Comparison of ENCODE assay signal across 24 cellular contexts in genomic region chr10:52031771-52032170, GRCh38.
A peak's percentile ranks its signal among the peaks of the same experiment; 100 is the strongest.
DNase-seq lines count a peak whose midpoint lies in the region; ATAC-seq and TF ChIP-seq lines count a peak whose summit lies in the region.
"Had no signal": no experiment of that assay in that cellular context is flagged by ENCODE, and none has a peak within 500 bp of the region (broad histone marks: within the 10 kb centered on the region; RNA-seq: fewer than 3 reads in every experiment).

No MANE protein-coding gene starts in this region.

- peaks cover 6% of the 10 kb centered on the region for H3K4me1 ChIP-seq in IMR-90 (ENCODE audit: control insufficient read depth, insufficient read depth, low read length)
- H3K4me1 ChIP-seq in iPS-20b (ENCODE audit: insufficient read depth, low read length): peaks cover 14% of the 10 kb centered on the region
- no peaks in the 10 kb centered on the region; a peak in 1 of 4 replicates for H3K4me1 ChIP-seq in SK-N-SH (ENCODE audit: control insufficient read depth in 1 of 2, insufficient read depth in 2 of 2, low read depth in 1 of 2, low read length in 1 of 2)

- TF ChIP-seq EP300 in SK-N-SH (IDR thresholded peaks at IDR 0.05; ENCODE audit: borderline replicate concordance in 1 of 2, low read depth in 1 of 2, low read length in 1 of 2): no peak

- H3F3A ChIP-seq in SK-N-SH (replicated peaks; ENCODE audit: insufficient read depth): no peaks in the 10 kb centered on the region

- TF ChIP-seq RAD21 in IMR-90 (IDR thresholded peaks at IDR 0.05; ENCODE audit: low read length) (no peak), SK-N-SH (IDR thresholded peaks at IDR 0.05; ENCODE audit: low read length) (no peak)

- no peaks in the 10 kb centered on the region for H3K9me3 ChIP-seq in IMR-90 (ENCODE audit: control insufficient read depth, insufficient read depth, low read length)
- H3K9me3 ChIP-seq in iPS-20b (ENCODE audit: insufficient read depth, low read depth, low read length): no peaks in the 10 kb centered on the region
- no peaks in the 10 kb centered on the region for H3K9me3 ChIP-seq in SK-N-SH

- TF ChIP-seq CTCF in AG10803 (conservative IDR thresholded peaks at IDR 0.05; ENCODE audit: low read length): no peak
- TF ChIP-seq CTCF in IMR-90 (conservative IDR thresholded peaks at IDR 0.05; ENCODE audit: low read depth, low read length): no peak
- no peak for TF ChIP-seq CTCF in SK-N-SH (IDR thresholded peaks at IDR 0.05)

- no peak overlapping the region for H4K8ac ChIP-seq in IMR-90 (ENCODE audit: low read depth in 2 of 2, low read length in 2 of 2)

- no peak overlapping the region for H3K27ac ChIP-seq in IMR-90 (ENCODE audit: insufficient read depth, low read length)
- H3K27ac ChIP-seq in iPS-20b (ENCODE audit: low read length): no peak overlapping the region
- no peak overlapping the region for H3K27ac ChIP-seq in SK-N-SH (ENCODE audit: low read depth in 2 of 2, low read length in 1 of 2)
- H3K27ac ChIP-seq: 22Rv1, C4-2B, HL-60, RWPE1, SK-N-MC had no signal

- no peak overlapping the region for H2BK5ac ChIP-seq in IMR-90 (ENCODE audit: low read depth, low read length, poor library complexity, severe bottlenecking)

- no peak overlapping the region; the same call in 1 of the 2 replicates for H3K18ac ChIP-seq in IMR-90 (ENCODE audit: low read depth, low read length)

- H3K23ac ChIP-seq in IMR-90 (ENCODE audit: low read depth, low read length): no peak overlapping the region

- H3K27me3 ChIP-seq in IMR-90 (ENCODE audit: control insufficient read depth, insufficient read depth, low read length): no peaks in the 10 kb centered on the region
- H3K27me3 ChIP-seq in iPS-20b (ENCODE audit: insufficient read depth, low read length): no peaks in the 10 kb centered on the region
- no peaks in the 10 kb centered on the region for H3K27me3 ChIP-seq in SK-N-SH (ENCODE audit: insufficient read depth)

- H3K36me3 ChIP-seq in IMR-90 (ENCODE audit: control insufficient read depth, insufficient read depth, low read length): no peaks in the 10 kb centered on the region
- peaks cover 66% of the 10 kb centered on the region for H3K36me3 ChIP-seq in iPS-20b (ENCODE audit: insufficient read depth, low read depth, low read length)
- H3K36me3 ChIP-seq in SK-N-SH (replicated peaks in 1 of 2; ENCODE audit: control insufficient read depth in 1 of 2, insufficient read depth in 2 of 2, low read length in 1 of 2): no peaks in the 10 kb centered on the region

- H2AK9ac ChIP-seq in IMR-90 (replicated peaks; ENCODE audit: low read depth, low read length, poor library complexity): no peak overlapping the region

- dilution Hi-C loops in IMR-90 (cut with HindIII; ENCODE audit: low sequenced_read_pairs, unreplicated experiment): no loop called here

- in situ Hi-C loops in IMR-90 (cut with MboI; ENCODE audit: low sequenced_read_pairs): no loop called here

- H4K5ac ChIP-seq in IMR-90 (ENCODE audit: low read depth, low read length): no peak overlapping the region

- no peak overlapping the region for H2AFZ ChIP-seq in IMR-90 (replicated peaks; ENCODE audit: low read length, poor library complexity)
- no peak overlapping the region for H2AFZ ChIP-seq in SK-N-SH (ENCODE audit: low read depth)

- no peaks in the 10 kb centered on the region for H3K9me1 ChIP-seq in IMR-90 (ENCODE audit: insufficient read depth, low read length)

- H4K20me1 ChIP-seq in IMR-90 (ENCODE audit: insufficient read depth, low read length): no peaks in the 10 kb centered on the region; the same call in 1 of the 2 replicates
- H4K20me1 ChIP-seq in SK-N-SH (ENCODE audit: insufficient read depth): no peaks in the 10 kb centered on the region

- CTCF ChIA-PET in IMR-90 (lab: Yijun Ruan, JAX) (no interaction called here), SK-N-SH (lab: Yijun Ruan, JAX) (no interaction called here)

- no peak overlapping the region for H3K9ac ChIP-seq in IMR-90 (ENCODE audit: low read depth, low read length)
- H3K9ac ChIP-seq in iPS-20b (ENCODE audit: low read depth, low read length): 0 out of 2 replicates have a peak overlapping the region, but pooled peaks have one; percentile 14
- H3K9ac ChIP-seq in SK-N-SH: no peak overlapping the region

- H2BK20ac ChIP-seq in IMR-90 (ENCODE audit: low read depth, low read length): peak overlapping the region; percentile 59; the same call in 1 of the 2 replicates

- H3K56ac ChIP-seq in IMR-90 (ENCODE audit: extremely low read depth, insufficient read depth, low read length): no peak overlapping the region

- H3K79me1 ChIP-seq in IMR-90 (ENCODE audit: low read depth in 1 of 2, low read length in 2 of 2): no peaks in the 10 kb centered on the region

- H3K14ac ChIP-seq in IMR-90 (replicated peaks; ENCODE audit: low read depth, low read length): peak overlapping the region; percentile 45; the same call in 1 of the 2 replicates

- no peak overlapping the region for H3K4ac ChIP-seq in IMR-90 (ENCODE audit: low read depth, low read length)

- H3K4me2 ChIP-seq in IMR-90 (ENCODE audit: low read depth, low read length) (no peak overlapping the region; the same call in 1 of the 2 replicates), SK-N-SH (no peak overlapping the region)

- H3K4me3 ChIP-seq in AG10803 (ENCODE audit: low read length) (no peak overlapping the region), IMR-90 (ENCODE audit: insufficient read depth, low read depth, low read length) (no peak overlapping the region), iPS-20b (ENCODE audit: low read length) (peak overlapping the region; percentile 35; the same call in 1 of the 2 replicates), SK-N-SH (ENCODE audit: low read depth in 2 of 2, low read length in 1 of 2) (no peak overlapping the region)
- H3K4me3 ChIP-seq: SK-N-MC had no signal

- H2BK120ac ChIP-seq in IMR-90 (ENCODE audit: low read depth, low read length): no peak overlapping the region

- H3K79me2 ChIP-seq in SK-N-SH (ENCODE audit: insufficient read depth): no peaks in the 10 kb centered on the region

- ATAC-seq in IMR-90 (ENCODE audit: low read depth): 0 out of 2 replicates have a peak, but pooled peaks have one; percentile 16

- POLR2A ChIA-PET in IMR-90 (lab: Charles Lee; ENCODE audit: unreplicated experiment) (no interaction called here), SK-N-SH (lab: Yijun Ruan, JAX) (no interaction called here)

- no peaks in the 10 kb centered on the region for H3K9me2 ChIP-seq in SK-N-SH

- no TSS peak for BruUV-seq in IMR-90 (replicated peaks; lab: Mats Ljungman, UMichigan)

- DNase-seq in AG10803 (ENCODE audit: low read depth) (peak; percentile 29), IMR-90 (peak; percentile 12), fibroblast of gingiva (ENCODE audit: low read depth) (peak; percentile 38), SKM-1 (lab: John Stamatoyannopoulos, UW; ENCODE audit: unreplicated experiment) (no peak), cortex of kidney (lab: John Stamatoyannopoulos, UW) (no peak), SK-N-SH (no peak), DMS79 treated with DMSO at 0.1 percent for 48 hours (lab: John Stamatoyannopoulos, UW) (no peak)
- DNase-seq: AML-193; DMS53; H7; HFFc6; NCI-H1105; NCI-H2029 treated with DMSO at 0.1 percent for 48 hours; NCI-H226; NCI-H510A treated with DMSO at 0.1 percent for 48 hours; NCI-H774; NK-92 treated with Interleukin-12 subunit alpha and Interleukin-12 subunit beta, amount 100 ng/mL, for 24 hours; SHP77 treated with DMSO at 0.1 percent for 48 hours had no signal

- intact Hi-C loops in IMR-90 (cut with micrococcal nuclease): no loop called here

- no peak overlapping the region for H2AK5ac ChIP-seq in IMR-90 (ENCODE audit: low read depth, low read length)

- TF ChIP-seq POLR2A in IMR-90 (IDR thresholded peaks at IDR 0.05; ENCODE audit: low read depth, low read length): no peak

- H4K91ac ChIP-seq in IMR-90 (ENCODE audit: insufficient read depth, low read depth, low read length): no peak overlapping the region

- H2BK15ac ChIP-seq in IMR-90 (ENCODE audit: low read depth, low read length): no peak overlapping the region

TF ChIP-seq in IMR-90, 13 proteins besides CTCF, POLR2A, EP300 and RAD21 (continues in another document):
- TF ChIP-seq MAFK (IDR thresholded peaks at IDR 0.05; ENCODE audit: low read depth, low read length) (no peak), CEBPB (IDR thresholded peaks at IDR 0.05; ENCODE audit: low read depth, low read length) (no peak), USF2 (IDR thresholded peaks at IDR 0.05; ENCODE audit: low read depth, low read length) (no peak), FOS (IDR thresholded peaks at IDR 0.05; ENCODE audit: low read depth, low read length) (no peak), BHLHE40 (IDR thresholded peaks at IDR 0.05; ENCODE audit: low read depth, low read length) (no peak), CHD1 (IDR thresholded peaks at IDR 0.05; ENCODE audit: low read depth, low read length) (no peak), SMC3 (IDR thresholded peaks at IDR 0.05; ENCODE audit: low read depth, low read length) (no peak)

TF ChIP-seq in SK-N-SH, 30 proteins besides CTCF, POLR2A, EP300 and RAD21:
- TF ChIP-seq FOXJ3 (CRISPR knock-in tag; IDR thresholded peaks at IDR 0.05) (no peak), FOXM1 (IDR thresholded peaks at IDR 0.05; ENCODE audit: low read depth) (no peak), TCF12 (IDR thresholded peaks at IDR 0.05) (no peak), SIN3A (IDR thresholded peaks at IDR 0.05; ENCODE audit: borderline replicate concordance, low read depth, low read length) (no peak), ZBTB33 (IDR thresholded peaks at IDR 0.05; ENCODE audit: borderline replicate concordance, low read depth) (no peak), RFX5 (IDR thresholded peaks at IDR 0.05; ENCODE audit: low read length) (no peak), MEF2A (IDR thresholded peaks at IDR 0.05; ENCODE audit: borderline replicate concordance, low read depth) (no peak), JUND (IDR thresholded peaks at IDR 0.05) (no peak)

Comparison
In these comparisons a context has a peak if more than half of its experiments do, and no peak if none do; other contexts are left out.
1. DNase-seq: peak in AG10803 (single experiment), IMR-90 (single experiment) and fibroblast of gingiva (single experiment); none in SKM-1 (single experiment), cortex of kidney (single experiment), SK-N-SH (single experiment) and DMS79 treated with DMSO at 0.1 percent for 48 hours (single experiment).